10 cellular contexts compared by ENCODE assay signal in the genomic region with DNA sequence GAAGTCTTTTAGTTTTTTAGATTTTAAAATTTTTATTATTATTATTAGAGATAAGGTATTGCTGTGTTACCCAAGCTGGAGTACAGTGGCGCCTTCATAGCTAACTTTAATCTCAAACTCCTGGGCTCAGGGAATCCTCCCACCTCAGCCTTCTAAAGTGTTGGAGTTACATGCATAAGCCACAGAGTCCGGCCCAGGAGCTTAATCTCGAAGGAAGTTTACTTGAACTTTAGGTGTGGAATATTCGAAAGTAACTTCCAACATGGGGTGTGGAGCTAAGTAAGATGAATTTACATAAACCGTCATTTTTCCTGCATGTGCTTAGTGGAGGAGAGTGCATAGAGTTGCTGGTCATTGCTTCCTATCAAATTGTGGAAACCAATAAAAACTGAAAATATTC. TPM values are rescaled to one million over a fixed set of nuclear protein-coding genes. Genes with fewer than 3 reads are reported as not detected.
DNase-seq lines count a peak whose midpoint lies in the region; ATAC-seq and TF ChIP-seq lines count a peak whose summit lies in the region.
"Had no signal": no experiment of that assay in that cellular context is flagged by ENCODE, and none has a peak within 500 bp of the region (broad histone marks: within the 10 kb centered on the region; RNA-seq: fewer than 3 reads in every experiment).

No MANE protein-coding gene starts in this region.

- H3K27me3 Mint-ChIP-seq in activated CD4-positive, alpha-beta T cell treated with anti-CD3 and anti-CD28 coated beads for 36 hours: no peaks in the 10 kb centered on the region
- no peaks in the 10 kb centered on the region for H3K27me3 Mint-ChIP-seq in T-helper 17 cell
- H3K27me3 Mint-ChIP-seq in stimulated activated memory B cell treated with anti-CD40 and anti-IgM and Interleukin-4, amounts not matched to agents 10 μg/mL and 1 μg/mL and 100 μg/mL, for 72 hours: no peaks in the 10 kb centered on the region

- CTCF ChIA-PET in activated CD4-positive, alpha-beta T cell treated with anti-CD3 and anti-CD28 coated beads for 36 hours (lab: Charles Lee): interaction anchor here (0.7 to 3.8 kb wide), 19 partner anchors 9 to 236 kb away, joined by 3 to 15 read pairs (median 4); a partner anchor contains a TSS

- no peak for DNase-seq in activated CD4-positive, alpha-beta T cell treated with anti-CD3 and anti-CD28 coated beads for 36 hours
- DNase-seq in activated CD4-positive, alpha-beta T cell treated with anti-CD3 and anti-CD28 coated beads, Interleukin-2, amount 50 U/mL, for 1 hour: no peak
- DNase-seq in T-helper 17 cell (no peak), fibroblast of mammary gland (ENCODE audit: low read depth) (no peak)
- DNase-seq: sigmoid colon, SW 1271 had no signal

- H3K9me3 Mint-ChIP-seq in activated CD4-positive, alpha-beta T cell treated with anti-CD3 and anti-CD28 coated beads for 36 hours (ENCODE audit: low read depth): no peaks in the 10 kb centered on the region
- no peaks in the 10 kb centered on the region for H3K9me3 Mint-ChIP-seq in stimulated activated memory B cell treated with anti-CD40 and anti-IgM and Interleukin-4, amounts not matched to agents 10 μg/mL and 1 μg/mL and 100 μg/mL, for 72 hours

- H3K36me3 Mint-ChIP-seq in activated CD4-positive, alpha-beta T cell treated with anti-CD3 and anti-CD28 coated beads for 36 hours (ENCODE audit: low read depth): peaks cover 11% of the 10 kb centered on the region
- no peaks in the 10 kb centered on the region for H3K36me3 Mint-ChIP-seq in T-helper 17 cell (ENCODE audit: low read depth)
- peaks cover 16% of the 10 kb centered on the region for H3K36me3 Mint-ChIP-seq in stimulated activated memory B cell treated with anti-CD40 and anti-IgM and Interleukin-4, amounts not matched to agents 10 μg/mL and 1 μg/mL and 100 μg/mL, for 72 hours

- no peak for ATAC-seq in activated CD4-positive, alpha-beta T cell treated with anti-CD3 and anti-CD28 coated beads for 36 hours
- ATAC-seq in T-helper 17 cell (no peak), GM18858 (IDR thresholded peaks at IDR 0.05; ENCODE audit: unreplicated experiment) (no peak), HG03159 (IDR thresholded peaks at IDR 0.05; ENCODE audit: unreplicated experiment) (no peak), HG02852 (IDR thresholded peaks at IDR 0.05; ENCODE audit: unreplicated experiment) (no peak)
- ATAC-seq in stimulated activated memory B cell treated with anti-CD40 and anti-IgM and Interleukin-4, amounts not matched to agents 10 μg/mL and 1 μg/mL and 100 μg/mL, for 72 hours: no peak

- POLR2A ChIA-PET in activated CD4-positive, alpha-beta T cell treated with anti-CD3 and anti-CD28 coated beads for 36 hours (lab: Charles Lee): interaction anchor here (0.6 to 1.2 kb wide), 5 partner anchors 11 to 1109 kb away, joined by 3 to 4 read pairs (median 3); no protein-coding TSS in a partner anchor

- peaks cover 31% of the 10 kb centered on the region for H3K4me1 Mint-ChIP-seq in activated CD4-positive, alpha-beta T cell treated with anti-CD3 and anti-CD28 coated beads for 36 hours
- H3K4me1 Mint-ChIP-seq in T-helper 17 cell: peaks cover 32% of the 10 kb centered on the region
- H3K4me1 Mint-ChIP-seq in stimulated activated memory B cell treated with anti-CD40 and anti-IgM and Interleukin-4, amounts not matched to agents 10 μg/mL and 1 μg/mL and 100 μg/mL, for 72 hours: peaks cover 40% of the 10 kb centered on the region

- H3K27ac Mint-ChIP-seq in activated CD4-positive, alpha-beta T cell treated with anti-CD3 and anti-CD28 coated beads for 36 hours: peak overlapping the region; percentile 82
- peak overlapping the region; percentile 97 for H3K27ac Mint-ChIP-seq in T-helper 17 cell
- H3K27ac Mint-ChIP-seq in stimulated activated memory B cell treated with anti-CD40 and anti-IgM and Interleukin-4, amounts not matched to agents 10 μg/mL and 1 μg/mL and 100 μg/mL, for 72 hours: peak overlapping the region; percentile 100

- TF ChIP-seq CTCF in fibroblast of mammary gland (conservative IDR thresholded peaks at IDR 0.05; ENCODE audit: control insufficient read depth, insufficient read depth, low read depth, low read length): no peak

- peak overlapping the region; percentile 100 for H3K4me3 ChIP-seq in fibroblast of mammary gland (ENCODE audit: control insufficient read depth, low read depth, low read length)

- H3K4me3 Mint-ChIP-seq in activated CD4-positive, alpha-beta T cell treated with anti-CD3 and anti-CD28 coated beads for 36 hours: peak overlapping the region; percentile 89
- H3K4me3 Mint-ChIP-seq in T-helper 17 cell: peak overlapping the region; percentile 96
- peak overlapping the region; percentile 99 for H3K4me3 Mint-ChIP-seq in stimulated activated memory B cell treated with anti-CD40 and anti-IgM and Interleukin-4, amounts not matched to agents 10 μg/mL and 1 μg/mL and 100 μg/mL, for 72 hours

- intact Hi-C loops in activated CD4-positive, alpha-beta T cell treated with anti-CD3 and anti-CD28 coated beads for 36 hours (cut with DNase I, micrococcal nuclease): loop anchor here in 1 of 2 experiments (5.0 kb wide), 2 partner anchors 934 to 1229 kb away; a partner anchor contains a TSS

- no peaks in the 10 kb centered on the region for H3K9me3 ChIP-seq in T-helper 17 cell (ENCODE audit: control insufficient read depth, low read length, poor library complexity, severe bottlenecking)
- H3K9me3 ChIP-seq: sigmoid colon had no signal

RNA-seq across cellular contexts. Expression of a gene that starts 1.4 kb away (rescaled TPM):
- total RNA-seq in activated CD4-positive, alpha-beta T cell treated with anti-CD3 and anti-CD28 coated beads for 36 hours: 10 to 100 TPM; 39.4 to 56.4 TPM
- total RNA-seq in T-helper 17 cell: 100 to 1,000 TPM; 110 to 129 TPM

RNA-seq across cellular contexts. Expression of a gene that starts 1.8 kb away (rescaled TPM):
- 1 to 10 TPM; 2.3 to 2.7 TPM for total RNA-seq in activated CD4-positive, alpha-beta T cell treated with anti-CD3 and anti-CD28 coated beads for 36 hours
- total RNA-seq in T-helper 17 cell: 10 to 100 TPM; 17.2 to 17.4 TPM

RNA-seq across cellular contexts. Expression of a gene that starts 25.0 kb away (rescaled TPM):
- total RNA-seq in activated CD4-positive, alpha-beta T cell treated with anti-CD3 and anti-CD28 coated beads for 36 hours: 10 to 100 TPM; 24.8 to 26.4 TPM
- 10 to 100 TPM; 47.3 to 52.2 TPM for total RNA-seq in T-helper 17 cell

Comparison
In these comparisons a context has a peak if more than half of its experiments do, and no peak if none do; other contexts are left out.
1. RNA of a gene that starts 1.8 kb away (total RNA-seq): 17.2 to 17.4 TPM in T-helper 17 cell; 2.3 to 2.7 TPM in activated CD4-positive, alpha-beta T cell treated with anti-CD3 and anti-CD28 coated beads for 36 hours; every median in the first group is over 4 times any median in the second.
2. Peak in every context shown above with its lines, with median percentiles within 50 percentile points of each other: H3K27ac Mint-ChIP-seq and H3K4me3 Mint-ChIP-seq.